1 cellular context compared by ENCODE assay signal in genomic region chr17:73290399-73291259, GRCh38.
TF ChIP-seq lines count a peak whose summit lies in the region.

No MANE protein-coding gene starts in this region.

TF ChIP-seq in GM23338, 12 proteins besides CTCF, POLR2A, EP300 and RAD21 (continued from another document):
- no peak for TF ChIP-seq ZNF462 (CRISPR knock-in tag; IDR thresholded peaks at IDR 0.05)
- no peak for TF ChIP-seq NANOG (IDR thresholded peaks at IDR 0.05; ENCODE audit: borderline replicate concordance)
- TF ChIP-seq STAT1 (IDR thresholded peaks at IDR 0.05; ENCODE audit: unreplicated experiment), result no peak
